In the genomic region with DNA sequence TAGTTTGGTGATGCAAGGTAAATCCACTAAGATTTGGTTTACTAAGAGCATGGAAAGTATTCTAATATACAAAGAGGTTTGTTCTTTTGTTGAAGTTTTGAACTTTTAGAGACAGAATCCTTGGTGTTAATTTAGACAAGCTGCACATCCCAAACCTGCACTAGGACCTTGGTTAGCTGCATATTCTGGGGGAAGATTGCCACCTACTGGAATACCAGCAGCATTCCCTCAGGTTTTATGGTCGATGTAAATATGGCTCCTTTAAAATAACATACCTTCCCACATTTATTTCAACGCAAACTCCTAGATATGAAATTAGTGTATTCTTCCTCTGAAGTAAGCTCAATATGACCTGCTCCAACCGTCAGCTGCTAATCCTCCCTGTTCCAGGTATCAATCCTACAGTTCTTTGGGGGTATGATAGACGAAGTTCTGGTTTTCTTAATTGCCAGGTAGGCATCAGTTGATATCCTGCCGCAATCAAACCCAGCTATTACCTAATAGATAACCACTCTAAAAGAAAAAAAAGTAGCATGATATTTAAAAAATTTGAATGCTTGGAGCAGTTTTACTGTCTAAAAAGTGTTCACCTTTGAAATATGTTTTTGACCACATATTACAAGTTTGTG, we compare ENCODE assay signal across 8 cellular contexts.
DNase-seq lines count a peak whose midpoint lies in the region; ATAC-seq, FAIRE-seq and TF ChIP-seq lines count a peak whose summit lies in the region.

No MANE protein-coding gene starts in this region.

- no peaks in the 10 kb centered on the region for H3K36me3 ChIP-seq in OCI-LY1 (ENCODE audit: insufficient read depth, low read length)

- peaks cover 10% of the 10 kb centered on the region for H3K4me1 Mint-ChIP-seq in progenitor cell of endocrine pancreas (ENCODE audit: low read depth)
- no peaks in the 10 kb centered on the region for H3K4me1 Mint-ChIP-seq in activated T-cell treated with anti-CD3 and anti-CD28 coated beads, Interleukin-2, amount 50 U/mL, for 72 hours (ENCODE audit: low read depth)

- no peaks in the 10 kb centered on the region for H3K9me3 ChIP-seq in OCI-LY1 (ENCODE audit: low read length)

- no peak overlapping the region for H3K9ac ChIP-seq in OCI-LY1 (ENCODE audit: low read length)

- no peak overlapping the region for H3K27ac Mint-ChIP-seq in progenitor cell of endocrine pancreas
- no peak overlapping the region for H3K27ac Mint-ChIP-seq in activated T-cell treated with anti-CD3 and anti-CD28 coated beads, Interleukin-2, amount 50 U/mL, for 72 hours

- H2AFZ ChIP-seq in OCI-LY1 (ENCODE audit: low read length), result no peak overlapping the region

- H3K79me2 ChIP-seq in OCI-LY1 (ENCODE audit: insufficient read depth, low read length), result no peaks in the 10 kb centered on the region

- TF ChIP-seq CTCF in GM12873 (IDR thresholded peaks at IDR 0.05; ENCODE audit: insufficient read depth, low read depth, low read length, missing control alignments) (peak; percentile 61), OCI-LY1 (IDR thresholded peaks at IDR 0.05; ENCODE audit: low read length) (peak; percentile 48), progenitor cell of endocrine pancreas (IDR thresholded peaks at IDR 0.05; ENCODE audit: unreplicated experiment) (peak; percentile 89), coronary artery (IDR thresholded peaks at IDR 0.05) (no peak)

- peak; percentile 31 for DNase-seq in HTR-8/SVneo (ENCODE audit: insufficient read length, low spot score)
- DNase-seq in epithelial cell of prostate (ENCODE audit: low read depth, low spot score), result peak; percentile 12
- no peak for DNase-seq in progenitor cell of endocrine pancreas (ENCODE audit: low spot score, unreplicated experiment)
- no peak for DNase-seq in activated CD4-positive, alpha-beta T cell treated with anti-CD3 and anti-CD28 coated beads, Interleukin-2, amount 50 U/mL, for 4 hours
- DNase-seq in activated T-cell treated with anti-CD3 and anti-CD28 coated beads, Interleukin-2, amount 50 U/mL, for 72 hours, result no peak
- DNase-seq in coronary artery (ENCODE audit: low spot score), result no peak

- H3K9me3 Mint-ChIP-seq in progenitor cell of endocrine pancreas (ENCODE audit: low read depth), result no peaks in the 10 kb centered on the region
- no peaks in the 10 kb centered on the region for H3K9me3 Mint-ChIP-seq in activated T-cell treated with anti-CD3 and anti-CD28 coated beads, Interleukin-2, amount 50 U/mL, for 72 hours

- FAIRE-seq in HTR-8/SVneo (lab: Jason Lieb, UNC), result peak; percentile 62

- H3K27ac ChIP-seq in OCI-LY1 (ENCODE audit: low read depth, low read length, poor library complexity, severe bottlenecking), result no peak overlapping the region
- no peak overlapping the region for H3K27ac ChIP-seq in epithelial cell of prostate
- H3K27ac ChIP-seq in coronary artery, result no peak overlapping the region

- H3K4me3 Mint-ChIP-seq in progenitor cell of endocrine pancreas (ENCODE audit: low read depth), result no peak overlapping the region
- no peak overlapping the region for H3K4me3 Mint-ChIP-seq in activated T-cell treated with anti-CD3 and anti-CD28 coated beads, Interleukin-2, amount 50 U/mL, for 72 hours

- H3F3A ChIP-seq in OCI-LY1 (ENCODE audit: insufficient read depth, low read length), result no peaks in the 10 kb centered on the region

- H3K27me3 Mint-ChIP-seq in progenitor cell of endocrine pancreas, result no peaks in the 10 kb centered on the region
- no peaks in the 10 kb centered on the region for H3K27me3 Mint-ChIP-seq in activated T-cell treated with anti-CD3 and anti-CD28 coated beads, Interleukin-2, amount 50 U/mL, for 72 hours (ENCODE audit: low read depth)

- no peak overlapping the region for H3K4me3 ChIP-seq in OCI-LY1 (ENCODE audit: low read depth, low read length, poor library complexity, severe bottlenecking)
- H3K4me3 ChIP-seq in coronary artery, result no peak overlapping the region

- no peaks in the 10 kb centered on the region for H3K4me1 ChIP-seq in OCI-LY1 (ENCODE audit: insufficient read depth, low read length, severe bottlenecking)

- H3K9me2 ChIP-seq in OCI-LY1 (ENCODE audit: low read depth, low read length), result no peaks in the 10 kb centered on the region

- H3K36me3 Mint-ChIP-seq in progenitor cell of endocrine pancreas (ENCODE audit: insufficient read depth), result no peaks in the 10 kb centered on the region
- no peaks in the 10 kb centered on the region for H3K36me3 Mint-ChIP-seq in activated T-cell treated with anti-CD3 and anti-CD28 coated beads, Interleukin-2, amount 50 U/mL, for 72 hours (ENCODE audit: insufficient read depth in 2 of 2)

- ATAC-seq in activated T-cell treated with anti-CD3 and anti-CD28 coated beads, Interleukin-2, amount 50 U/mL, for 72 hours (replicated peaks in 1 of 2), result no peak

- no peaks in the 10 kb centered on the region for H3K27me3 ChIP-seq in OCI-LY1 (ENCODE audit: insufficient read depth, low read length)

- no peaks in the 10 kb centered on the region for H4K20me1 ChIP-seq in OCI-LY1 (ENCODE audit: insufficient read depth, low read length)

- no peak overlapping the region for H3K4me2 ChIP-seq in OCI-LY1 (ENCODE audit: low read length)

Comparison
In these comparisons a context has a peak if more than half of its experiments do, and no peak if none do; other contexts are left out.
1. DNase-seq: peak in HTR-8/SVneo (single experiment) and epithelial cell of prostate (single experiment); none in progenitor cell of endocrine pancreas (single experiment), activated CD4-positive, alpha-beta T cell treated with anti-CD3 and anti-CD28 coated beads, Interleukin-2, amount 50 U/mL, for 4 hours (0 of 2), activated T-cell treated with anti-CD3 and anti-CD28 coated beads, Interleukin-2, amount 50 U/mL, for 72 hours (0 of 2) and coronary artery (single experiment).